In the genomic region with DNA sequence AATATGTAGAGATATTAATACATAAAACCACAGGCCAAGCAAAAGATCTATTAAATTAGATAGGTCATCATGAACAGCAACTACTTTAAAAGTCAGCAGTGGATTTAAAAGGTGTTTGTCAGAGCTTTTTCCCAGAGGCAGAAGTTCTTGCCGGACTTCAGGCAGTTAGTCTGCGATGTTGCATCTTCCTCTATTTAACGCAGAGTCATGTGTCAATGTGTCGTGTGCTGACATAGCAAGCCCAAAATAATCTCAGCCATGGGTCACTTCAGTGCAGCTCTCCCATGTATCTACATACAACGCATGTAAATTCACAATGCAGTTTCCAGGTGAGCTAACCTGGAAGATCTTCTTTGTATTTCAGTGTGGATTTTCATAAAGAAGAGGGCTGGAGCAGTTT, we compare ENCODE assay signal across 32 cellular contexts. TPM values are rescaled to one million over a fixed set of nuclear protein-coding genes. Genes with fewer than 3 reads are reported as not detected.
DNase-seq lines count a peak whose midpoint lies in the region; ATAC-seq, FAIRE-seq and TF ChIP-seq lines count a peak whose summit lies in the region.
"Had no signal": no experiment of that assay in that cellular context is flagged by ENCODE, and none has a peak within 500 bp of the region (broad histone marks: within the 10 kb centered on the region; RNA-seq: fewer than 3 reads in every experiment).

No MANE protein-coding gene starts in this region.

- H3K9me3 ChIP-seq in K562 (replicated peaks; ENCODE audit: control insufficient read depth, insufficient read depth, low read depth, low read length) (no peaks in the 10 kb centered on the region), neural progenitor cell (ENCODE audit: low read depth) (no peaks in the 10 kb centered on the region), HAP-1 (no peaks in the 10 kb centered on the region)
- H3K9me3 ChIP-seq: ascending aorta, spleen had no signal

- no peaks in the 10 kb centered on the region for H3K9me1 ChIP-seq in K562 (ENCODE audit: control insufficient read depth, insufficient read depth, low read length)

- ATAC-seq in K562: peak; percentile 64
- no peak for ATAC-seq in HG03439 (IDR thresholded peaks at IDR 0.05; ENCODE audit: unreplicated experiment)
- ATAC-seq: Panc1; stimulated activated naive CD8-positive, alpha-beta T cell treated with anti-CD3 and anti-CD28 coated beads, Interleukin-15, amount 100 ng/mL, for 72 hours had no signal

- H3K36me3 ChIP-seq in K562 (ENCODE audit: control insufficient read depth, insufficient read depth, low read length) (no peaks in the 10 kb centered on the region), neural progenitor cell (no peaks in the 10 kb centered on the region), HAP-1 (replicated peaks) (no peaks in the 10 kb centered on the region)
- H3K36me3 ChIP-seq: ascending aorta, spleen had no signal

- no peak overlapping the region for H3K4me2 ChIP-seq in K562 (ENCODE audit: insufficient read depth, low read length)
- no peak overlapping the region for H3K4me2 ChIP-seq in neural progenitor cell

- H3K9ac ChIP-seq in K562 (ENCODE audit: insufficient read depth in 1 of 2, low read depth in 2 of 2, low read length in 2 of 2) (no peak overlapping the region), neural progenitor cell (no peak overlapping the region)

- no peak for TF ChIP-seq POLR2A in K562 (conservative IDR thresholded peaks at IDR 0.05)
- no peak for TF ChIP-seq POLR2A in lower leg skin (IDR thresholded peaks at IDR 0.05)

- POLR2A ChIA-PET in K562 (lab: Yijun Ruan, JAX): no interaction called here

- BruUV-seq in K562 (replicated peaks; lab: Mats Ljungman, UMichigan): no TSS peak

- peak; percentile 8 for FAIRE-seq in G401.6 (lab: Jason Lieb, UNC)
- no peak for FAIRE-seq in K562 (lab: Jason Lieb, UNC)
- FAIRE-seq: frontal cortex, HTR-8/SVneo had no signal

- intact Hi-C loops in K562 (cut with micrococcal nuclease): loop anchor here (2.0 to 10.0 kb wide), 4 partner anchors 506 to 874 kb away; no protein-coding TSS in a partner anchor
- intact Hi-C loops in lower leg skin (cut with DNase I; ENCODE audit: low total_unique reads): loop anchor here (10.0 kb wide), 1 partner anchor 180 kb away; no protein-coding TSS in a partner anchor

- H3K4me1 ChIP-seq in K562 (replicated peaks in 1 of 2; ENCODE audit: control insufficient read depth in 2 of 2, insufficient read depth in 2 of 2, low read length in 2 of 2) (peaks cover 0 to 10% of the 10 kb centered on the region in 2 experiments; a peak in 2 of 5 replicates), neural progenitor cell (peaks cover 6% of the 10 kb centered on the region), HAP-1 (peaks cover 6% of the 10 kb centered on the region; the same call in 1 of the 2 replicates)

- no peak overlapping the region for H3K4me3 Mint-ChIP-seq in neural progenitor cell
- H3K4me3 Mint-ChIP-seq: activated naive CD4-positive, alpha-beta T cell treated with anti-CD3 and anti-CD28 coated beads, Interleukin-2, amount 10 ng/mL, durations not matched to agents 7 days and 5 days; activated T-cell treated with anti-CD3 and anti-CD28 coated beads, Interleukin-2, amount 50 U/mL, for 24 hours; stimulated activated naive CD8-positive, alpha-beta T cell treated with anti-CD3 and anti-CD28 coated beads, Interleukin-15, amount 100 ng/mL, for 72 hours; type B pancreatic cell had no signal

- peak; percentile 42 for DNase-seq in MV-4-11 (lab: John Stamatoyannopoulos, UW)
- DNase-seq in K562 (ENCODE audit: extremely low read depth in 1 of 4, low spot score in 3 of 4): peak in 1 of 4 experiments; percentile 26
- DNase-seq in neural progenitor cell (ENCODE audit: low spot score): no peak
- no peak for DNase-seq in lower leg skin (ENCODE audit: low spot score in 2 of 2)
- no peak for DNase-seq in activated effector memory CD4-positive, alpha-beta T cell treated with anti-CD3 and anti-CD28 coated beads, Interleukin-2, amount 50 U/mL, for 16 hours
- no peak for DNase-seq in HAP-1 (ENCODE audit: low spot score in 2 of 2)
- DNase-seq: activated CD4-positive, CD25-positive, alpha-beta regulatory T cell treated with anti-CD3 and anti-CD28 coated beads, Interleukin-2, amount 50 U/mL, for 72 hours; activated naive CD4-positive, alpha-beta T cell treated with anti-CD3 and anti-CD28 coated beads, Interleukin-2, amount 10 ng/mL, durations not matched to agents 7 days and 5 days; activated T-cell treated with anti-CD3 and anti-CD28 coated beads, Interleukin-2, amount 50 U/mL, for 24 hours; DMS79 treated with DMSO at 0.1 percent for 48 hours; NCI-H1436; NCI-H2171 treated with DMSO at 0.1 percent for 48 hours; NCI-H69; spleen; stimulated activated CD4-positive, alpha-beta T cell treated with anti-CD3 and anti-CD28 coated beads, Interleukin-4, amount 100 ng/mL, for 24 hours; stimulated activated naive CD8-positive, alpha-beta T cell treated with anti-CD3 and anti-CD28 coated beads, Interleukin-15, amount 100 ng/mL, for 72 hours; T-helper 9 cell had no signal

- H3K27ac ChIP-seq in K562 (ENCODE audit: extremely low read depth, low read depth, low read length): no peak overlapping the region
- no peak overlapping the region for H3K27ac ChIP-seq in neural progenitor cell
- H3K27ac ChIP-seq: ascending aorta, SK-N-MC had no signal

- CTCF ChIA-PET in K562 (lab: Yijun Ruan, JAX; ENCODE audit: low intra/inter-chr PET ratio): interaction anchor here (1.9 to 2.2 kb wide), 2 partner anchors 189 to 874 kb away, joined by 10 to 20 read pairs; no protein-coding TSS in a partner anchor

- H4K20me1 ChIP-seq in K562 (replicated peaks; ENCODE audit: control insufficient read depth, insufficient read depth, low read length) (no peaks in the 10 kb centered on the region), neural progenitor cell (ENCODE audit: low read depth) (no peaks in the 10 kb centered on the region)

- no peaks in the 10 kb centered on the region for H3K9me3 Mint-ChIP-seq in neural progenitor cell
- H3K9me3 Mint-ChIP-seq: activated naive CD4-positive, alpha-beta T cell treated with anti-CD3 and anti-CD28 coated beads, Interleukin-2, amount 10 ng/mL, durations not matched to agents 7 days and 5 days; activated T-cell treated with anti-CD3 and anti-CD28 coated beads, Interleukin-2, amount 50 U/mL, for 24 hours; stimulated activated naive CD8-positive, alpha-beta T cell treated with anti-CD3 and anti-CD28 coated beads, Interleukin-15, amount 100 ng/mL, for 72 hours; type B pancreatic cell had no signal

- TF ChIP-seq EP300 in K562 (IDR thresholded peaks at IDR 0.05; ENCODE audit: low read length): 0 out of 2 replicates have a peak, but pooled peaks have one; percentile 28

- H2AFZ ChIP-seq in K562 (ENCODE audit: low read depth, low read length): no peak overlapping the region
- no peak overlapping the region for H2AFZ ChIP-seq in neural progenitor cell (replicated peaks)

- no peaks in the 10 kb centered on the region for H3K27me3 Mint-ChIP-seq in neural progenitor cell (ENCODE audit: insufficient read depth, low read depth)
- H3K27me3 Mint-ChIP-seq: type B pancreatic cell had no signal

- no peaks in the 10 kb centered on the region for H3K27me3 ChIP-seq in K562 (ENCODE audit: control insufficient read depth in 2 of 2, insufficient read depth in 2 of 2, low read length in 2 of 2)
- no peaks in the 10 kb centered on the region for H3K27me3 ChIP-seq in neural progenitor cell
- no peaks in the 10 kb centered on the region for H3K27me3 ChIP-seq in HAP-1 (ENCODE audit: low read depth)
- H3K27me3 ChIP-seq: ascending aorta, spleen had no signal

- 16% methylated on average over 5 of the region's 5 CpGs for WGBS in K562 (ENCODE audit: insufficient coverage, low coverage, missing lambda C conversion rate)
- 79 to 86% methylated on average over 5 of the region's 5 CpGs for WGBS in lower leg skin, 2 donors

- H3F3A ChIP-seq in neural progenitor cell (ENCODE audit: low read depth): no peaks in the 10 kb centered on the region

- in situ Hi-C loops in K562 (cut with MboI): no loop called here
- in situ Hi-C loops in HAP-1 (cut with MboI; ENCODE audit: low sequenced_read_pairs): no loop called here

- H3K27ac Mint-ChIP-seq in neural progenitor cell: peak overlapping the region; percentile 78
- H3K27ac Mint-ChIP-seq: activated naive CD4-positive, alpha-beta T cell treated with anti-CD3 and anti-CD28 coated beads, Interleukin-2, amount 10 ng/mL, durations not matched to agents 7 days and 5 days; activated T-cell treated with anti-CD3 and anti-CD28 coated beads, Interleukin-2, amount 50 U/mL, for 24 hours; stimulated activated naive CD8-positive, alpha-beta T cell treated with anti-CD3 and anti-CD28 coated beads, Interleukin-15, amount 100 ng/mL, for 72 hours; type B pancreatic cell had no signal

- TF ChIP-seq RAD21 in K562 (CRISPR knock-in tag; conservative IDR thresholded peaks at IDR 0.05 in 1 of 2, IDR thresholded peaks at IDR 0.05 in 1 of 2): peak in 1 of 2 experiments; percentile 18; a peak in 1 of 4 replicates

- no peak for TF ChIP-seq CTCF in K562 (IDR thresholded peaks at IDR 0.05 in 2 of 3, conservative IDR thresholded peaks at IDR 0.05 in 1 of 3; ENCODE audit: insufficient read depth in 2 of 3, low read depth in 1 of 3, low read length in 3 of 3)
- TF ChIP-seq CTCF in neural progenitor cell (IDR thresholded peaks at IDR 0.05): no peak
- no peak for TF ChIP-seq CTCF in lower leg skin (IDR thresholded peaks at IDR 0.05)

- H3K36me3 Mint-ChIP-seq in neural progenitor cell: no peaks in the 10 kb centered on the region
- H3K36me3 Mint-ChIP-seq: activated naive CD4-positive, alpha-beta T cell treated with anti-CD3 and anti-CD28 coated beads, Interleukin-2, amount 10 ng/mL, durations not matched to agents 7 days and 5 days; type B pancreatic cell had no signal

- H3K79me2 ChIP-seq in K562 (ENCODE audit: control insufficient read depth, insufficient read depth, low read length) (no peaks in the 10 kb centered on the region), neural progenitor cell (ENCODE audit: low read depth) (no peaks in the 10 kb centered on the region)

- H3K4me3 ChIP-seq in K562: no peak overlapping the region
- no peak overlapping the region for H3K4me3 ChIP-seq in neural progenitor cell
- H3K4me3 ChIP-seq in lower leg skin (ENCODE audit: low read depth, poor library complexity, severe bottlenecking): no peak overlapping the region
- no peak overlapping the region for H3K4me3 ChIP-seq in HAP-1
- H3K4me3 ChIP-seq: ascending aorta, SK-N-MC, spleen had no signal

- H3K4me1 Mint-ChIP-seq in neural progenitor cell: peaks cover 41% of the 10 kb centered on the region
- H3K4me1 Mint-ChIP-seq: activated naive CD4-positive, alpha-beta T cell treated with anti-CD3 and anti-CD28 coated beads, Interleukin-2, amount 10 ng/mL, durations not matched to agents 7 days and 5 days; stimulated activated naive CD8-positive, alpha-beta T cell treated with anti-CD3 and anti-CD28 coated beads, Interleukin-15, amount 100 ng/mL, for 72 hours had no signal

RNA-seq across cellular contexts. Expression of gene TMEM212, which starts 8.0 kb away (rescaled TPM):
- total RNA-seq in K562 (2011; cell fraction: chromatin; rRNA removed; ENCODE audit: low replicate concordance): not detected in 2 replicates
- not detected in 2 replicates for total RNA-seq in K562 (2011; cell fraction: nucleolus; rRNA removed)
- not detected in 2 replicates for total RNA-seq in K562 (2011; cell fraction: nucleoplasm; rRNA removed)
- total RNA-seq in K562 (2014; rRNA removed) (not detected in 2 replicates), K562 (2014; rRNA removed; fragmentation: Illumina TruSeq; extraction: Trizol) (not detected in 2 replicates), K562 (2015; rRNA removed; fragmentation: Illumina TruSeq; extraction: Trizol) (not detected in 2 replicates), K562 (2021) (not detected in 2 replicates), neural progenitor cell (ENCODE audit: low replicate concordance) (not detected in 2 replicates), lower leg skin (not detected)
- polyA plus RNA-seq in K562 (2011; rRNA removed) (not detected in 2 replicates), K562 (2014; fragmentation: Illumina TruSeq; extraction: Trizol) (not detected in 2 replicates), K562 (2014; fragmentation: Nextera tagmentation; extraction: Ambion mirVana) (not detected), K562 (2014; rRNA removed) (not detected in 2 replicates)
- not detected in 2 replicates for polyA plus RNA-seq in K562 (2011; cell fraction: cytosol; rRNA removed)
- polyA plus RNA-seq in K562 (2011; cell fraction: nucleus; rRNA removed): not detected in 2 replicates
- not detected in 2 replicates for polyA plus RNA-seq in K562 (2012)
- polyA minus RNA-seq in K562 (2011; rRNA and poly(A)+ RNA removed): not detected in 2 replicates
- polyA minus RNA-seq in K562 (2011; cell fraction: cytosol; rRNA and poly(A)+ RNA removed): not detected in 2 replicates
- polyA minus RNA-seq in K562 (2011; cell fraction: nucleus; rRNA and poly(A)+ RNA removed): not detected in 2 replicates
- total RNA-seq: ascending aorta, cerebellum, frontal cortex, H4, kidney epithelial cell, LHCN-M2, pulmonary artery endothelial cell, spleen had no signal
- polyA plus RNA-seq: esophagus, neural cell, spleen had no signal

RNA-seq across cellular contexts. Expression of gene PLD1, which starts 24.8 kb away (rescaled TPM):
- total RNA-seq in K562 (2011; cell fraction: chromatin; rRNA removed; ENCODE audit: low replicate concordance): 32.1 and 98.0 TPM in 2 replicates
- total RNA-seq in K562 (2011; cell fraction: nucleolus; rRNA removed): 14.3 and 46.8 TPM in 2 replicates
- 49.3 and 80.7 TPM in 2 replicates for total RNA-seq in K562 (2011; cell fraction: nucleoplasm; rRNA removed)
- total RNA-seq in K562 (2014; rRNA removed) (8.4 and 11.6 TPM in 2 replicates), K562 (2014; rRNA removed; fragmentation: Illumina TruSeq; extraction: Trizol) (18.7 and 22.5 TPM in 2 replicates), K562 (2015; rRNA removed; fragmentation: Illumina TruSeq; extraction: Trizol) (16.6 and 17.7 TPM in 2 replicates), K562 (2021) (20.0 and 28.8 TPM in 2 replicates), neural progenitor cell (ENCODE audit: low replicate concordance) (0.19 and 0.21 TPM in 2 replicates), lower leg skin (10 to 100 TPM; 26.4 to 55.8 (median 48.7) TPM)
- polyA plus RNA-seq in K562 (2011; rRNA removed) (11.7 and 17.9 TPM in 2 replicates), K562 (2014; fragmentation: Illumina TruSeq; extraction: Trizol) (18.6 TPM in 2 replicates), K562 (2014; fragmentation: Nextera tagmentation; extraction: Ambion mirVana) (10 to 100 TPM; 25.3 to 26.1 TPM), K562 (2014; rRNA removed) (11.4 and 16.3 TPM in 2 replicates)
- polyA plus RNA-seq in K562 (2011; cell fraction: cytosol; rRNA removed): 5.8 and 10.9 TPM in 2 replicates
- polyA plus RNA-seq in K562 (2011; cell fraction: nucleus; rRNA removed): 15.4 and 17.7 TPM in 2 replicates
- 14.2 and 49.0 TPM in 2 replicates for polyA plus RNA-seq in K562 (2012)
- 27.6 and 30.9 TPM in 2 replicates for polyA minus RNA-seq in K562 (2011; rRNA and poly(A)+ RNA removed)
- polyA minus RNA-seq in K562 (2011; cell fraction: cytosol; rRNA and poly(A)+ RNA removed): 7.2 and 8.4 TPM in 2 replicates
- polyA minus RNA-seq in K562 (2011; cell fraction: nucleus; rRNA and poly(A)+ RNA removed): 15.3 and 32.3 TPM in 2 replicates
